ENCODE assay signal across 1 cellular context in the genomic region with DNA sequence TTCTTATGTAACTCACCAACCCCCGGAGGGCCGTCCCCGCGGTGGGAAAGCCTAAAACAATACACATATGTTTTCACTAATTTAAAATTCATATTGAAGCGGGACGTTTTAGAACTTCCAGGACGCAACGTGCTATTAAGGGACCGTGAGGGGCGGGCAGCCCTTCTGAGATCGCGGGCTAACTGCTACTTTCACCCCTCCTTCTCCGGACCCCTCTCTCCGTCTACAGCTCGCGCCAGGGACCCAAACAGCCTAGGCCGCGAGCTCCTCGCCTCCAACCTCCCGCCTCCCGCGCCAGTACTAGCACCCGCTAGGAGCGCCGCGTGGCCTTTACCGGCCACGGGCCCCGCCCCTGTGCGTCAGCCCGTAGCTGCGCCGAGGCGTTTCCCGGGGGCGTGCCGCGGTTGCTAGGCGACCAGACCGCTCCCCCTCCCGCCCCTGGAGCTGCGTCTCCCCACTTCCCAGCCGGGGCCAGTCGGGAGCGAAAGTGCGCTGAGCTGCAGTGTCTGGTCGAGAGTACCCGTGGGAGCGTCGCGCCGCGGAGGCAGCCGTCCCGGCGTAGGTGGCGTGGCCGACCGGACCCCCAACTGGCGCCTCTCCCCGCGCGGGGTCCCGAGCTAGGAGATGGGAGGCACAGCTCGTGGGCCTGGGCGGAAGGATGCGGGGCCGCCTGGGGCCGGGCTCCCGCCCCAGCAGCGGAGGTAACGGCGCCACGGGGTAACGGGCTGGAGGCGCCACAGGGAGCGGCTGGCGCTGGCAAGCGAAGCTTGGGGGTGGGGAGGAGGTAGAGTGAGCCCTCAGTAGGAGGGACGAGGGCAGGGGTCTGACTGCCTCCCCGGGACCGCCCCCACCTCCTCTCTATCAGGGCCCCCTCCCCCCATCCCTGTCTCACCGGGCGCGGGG.
TF ChIP-seq lines count a peak whose summit lies in the region.

TSS of gene DYRK3 (plus strand) at position 457 of the 903 bp plus-strand sequence. CDS start at position 625, 168 bp downstream.

TF ChIP-seq in HepG2, 621 proteins besides CTCF, POLR2A, EP300 and RAD21 (continued from another document and continues in another):
- TF ChIP-seq HNF1B (CRISPR knock-in tag; IDR thresholded peaks at IDR 0.05) (no peak), HNRNPH1 (optimal IDR thresholded peaks at IDR 0.05; ENCODE audit: low read depth, low read length) (no peak), RXRA (CRISPR knock-in tag; IDR thresholded peaks at IDR 0.05) (peak; percentile 47; the same call in 1 of the 2 replicates), SMC3 (IDR thresholded peaks at IDR 0.05; ENCODE audit: low read length) (no peak), ZNF781 (CRISPR knock-in tag; IDR thresholded peaks at IDR 0.05; ENCODE audit: borderline replicate concordance, not compliant biosample characterization) (peak; percentile 91), TIGD3 (CRISPR knock-in tag; IDR thresholded peaks at IDR 0.05; ENCODE audit: borderline replicate concordance) (no peak), ZBTB46 (CRISPR knock-in tag; IDR thresholded peaks at IDR 0.05; ENCODE audit: borderline replicate concordance) (peak; percentile 33; the same call in 1 of the 2 replicates), POLR2AphosphoS5 (IDR thresholded peaks at IDR 0.05; ENCODE audit: low read depth, low read length) (peak; percentile 77), ZNF329 (CRISPR knock-in tag; IDR thresholded peaks at IDR 0.05; ENCODE audit: low read depth) (peak; percentile 78; the same call in 1 of the 2 replicates), HOXA5 (CRISPR knock-in tag; IDR thresholded peaks at IDR 0.05) (no peak; the same call in 1 of the 2 replicates), ZNF501 (CRISPR knock-in tag; IDR thresholded peaks at IDR 0.05) (no peak), NFRKB (IDR thresholded peaks at IDR 0.05) (no peak), ZNF790 (CRISPR knock-in tag; IDR thresholded peaks at IDR 0.05; ENCODE audit: borderline replicate concordance) (no peak), SP140L (CRISPR knock-in tag; IDR thresholded peaks at IDR 0.05; ENCODE audit: borderline replicate concordance) (no peak), GTF2F1 (IDR thresholded peaks at IDR 0.05; ENCODE audit: low read length) (no peak), ZNF253 (CRISPR knock-in tag; IDR thresholded peaks at IDR 0.05; ENCODE audit: borderline replicate concordance) (peak; percentile 57; the same call in 1 of the 2 replicates), ZNF224 (CRISPR knock-in tag; IDR thresholded peaks at IDR 0.05) (no peak), CHD2 (IDR thresholded peaks at IDR 0.05; ENCODE audit: low read depth, low read length) (no peak), ZFAT (CRISPR knock-in tag; conservative IDR thresholded peaks at IDR 0.05) (no peak), IRF9 (CRISPR knock-in tag; IDR thresholded peaks at IDR 0.05; ENCODE audit: borderline replicate concordance) (peak; percentile 33; the same call in 1 of the 2 replicates), KLF6 (CRISPR knock-in tag; IDR thresholded peaks at IDR 0.05) (peak; percentile 81; the same call in 1 of the 2 replicates), ZNF83 (CRISPR knock-in tag; IDR thresholded peaks at IDR 0.05; ENCODE audit: borderline replicate concordance) (0 out of 2 replicates have a peak, but pooled peaks have one; percentile 30), MYNN (CRISPR knock-in tag; IDR thresholded peaks at IDR 0.05; ENCODE audit: low read depth) (no peak; the same call in 1 of the 2 replicates), ZNF446 (CRISPR knock-in tag; IDR thresholded peaks at IDR 0.05) (peak; percentile 79; the same call in 1 of the 2 replicates), GATAD2A (CRISPR knock-in tag; IDR thresholded peaks at IDR 0.05) (no peak; the same call in 1 of the 2 replicates), HOXA9 (CRISPR knock-in tag; IDR thresholded peaks at IDR 0.05; ENCODE audit: borderline replicate concordance) (no peak; the same call in 1 of the 2 replicates), ATF3 (CRISPR knock-in tag; IDR thresholded peaks at IDR 0.05) (no peak), ZNF570 (CRISPR knock-in tag; IDR thresholded peaks at IDR 0.05; ENCODE audit: borderline replicate concordance) (0 out of 2 replicates have a peak, but pooled peaks have one; percentile 63), SAP130 (CRISPR knock-in tag; IDR thresholded peaks at IDR 0.05; ENCODE audit: low read depth) (peak; percentile 97), YEATS2 (CRISPR knock-in tag; IDR thresholded peaks at IDR 0.05; ENCODE audit: borderline replicate concordance) (peak; percentile 79; the same call in 1 of the 2 replicates), ZNF776 (CRISPR knock-in tag; IDR thresholded peaks at IDR 0.05) (peak; percentile 83), ZNF563 (CRISPR knock-in tag; IDR thresholded peaks at IDR 0.05) (peak; percentile 55; the same call in 1 of the 2 replicates), ZNF18 (CRISPR knock-in tag; IDR thresholded peaks at IDR 0.05; ENCODE audit: insufficient replicate concordance) (no peak), SMAD9 (CRISPR knock-in tag; IDR thresholded peaks at IDR 0.05) (no peak), ATAD3A (CRISPR knock-in tag; IDR thresholded peaks at IDR 0.05) (no peak), SP4 (CRISPR knock-in tag; IDR thresholded peaks at IDR 0.05) (peak; percentile 58; the same call in 1 of the 2 replicates)
- TF ChIP-seq, protein P1, sequence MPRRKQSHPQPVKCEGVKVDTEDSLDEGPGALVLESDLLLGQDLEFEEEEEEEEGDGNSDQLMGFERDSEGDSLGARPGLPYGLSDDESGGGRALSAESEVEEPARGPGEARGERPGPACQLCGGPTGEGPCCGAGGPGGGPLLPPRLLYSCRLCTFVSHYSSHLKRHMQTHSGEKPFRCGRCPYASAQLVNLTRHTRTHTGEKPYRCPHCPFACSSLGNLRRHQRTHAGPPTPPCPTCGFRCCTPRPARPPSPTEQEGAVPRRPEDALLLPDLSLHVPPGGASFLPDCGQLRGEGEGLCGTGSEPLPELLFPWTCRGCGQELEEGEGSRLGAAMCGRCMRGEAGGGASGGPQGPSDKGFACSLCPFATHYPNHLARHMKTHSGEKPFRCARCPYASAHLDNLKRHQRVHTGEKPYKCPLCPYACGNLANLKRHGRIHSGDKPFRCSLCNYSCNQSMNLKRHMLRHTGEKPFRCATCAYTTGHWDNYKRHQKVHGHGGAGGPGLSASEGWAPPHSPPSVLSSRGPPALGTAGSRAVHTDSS (CRISPR knock-in tag; conservative IDR thresholded peaks at IDR 0.05): no peak
- TF ChIP-seq, protein P2, sequence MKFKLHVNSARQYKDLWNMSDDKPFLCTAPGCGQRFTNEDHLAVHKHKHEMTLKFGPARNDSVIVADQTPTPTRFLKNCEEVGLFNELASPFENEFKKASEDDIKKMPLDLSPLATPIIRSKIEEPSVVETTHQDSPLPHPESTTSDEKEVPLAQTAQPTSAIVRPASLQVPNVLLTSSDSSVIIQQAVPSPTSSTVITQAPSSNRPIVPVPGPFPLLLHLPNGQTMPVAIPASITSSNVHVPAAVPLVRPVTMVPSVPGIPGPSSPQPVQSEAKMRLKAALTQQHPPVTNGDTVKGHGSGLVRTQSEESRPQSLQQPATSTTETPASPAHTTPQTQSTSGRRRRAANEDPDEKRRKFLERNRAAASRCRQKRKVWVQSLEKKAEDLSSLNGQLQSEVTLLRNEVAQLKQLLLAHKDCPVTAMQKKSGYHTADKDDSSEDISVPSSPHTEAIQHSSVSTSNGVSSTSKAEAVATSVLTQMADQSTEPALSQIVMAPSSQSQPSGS (CRISPR knock-in tag; IDR thresholded peaks at IDR 0.05): peak; percentile 54
- TF ChIP-seq, protein P3, sequence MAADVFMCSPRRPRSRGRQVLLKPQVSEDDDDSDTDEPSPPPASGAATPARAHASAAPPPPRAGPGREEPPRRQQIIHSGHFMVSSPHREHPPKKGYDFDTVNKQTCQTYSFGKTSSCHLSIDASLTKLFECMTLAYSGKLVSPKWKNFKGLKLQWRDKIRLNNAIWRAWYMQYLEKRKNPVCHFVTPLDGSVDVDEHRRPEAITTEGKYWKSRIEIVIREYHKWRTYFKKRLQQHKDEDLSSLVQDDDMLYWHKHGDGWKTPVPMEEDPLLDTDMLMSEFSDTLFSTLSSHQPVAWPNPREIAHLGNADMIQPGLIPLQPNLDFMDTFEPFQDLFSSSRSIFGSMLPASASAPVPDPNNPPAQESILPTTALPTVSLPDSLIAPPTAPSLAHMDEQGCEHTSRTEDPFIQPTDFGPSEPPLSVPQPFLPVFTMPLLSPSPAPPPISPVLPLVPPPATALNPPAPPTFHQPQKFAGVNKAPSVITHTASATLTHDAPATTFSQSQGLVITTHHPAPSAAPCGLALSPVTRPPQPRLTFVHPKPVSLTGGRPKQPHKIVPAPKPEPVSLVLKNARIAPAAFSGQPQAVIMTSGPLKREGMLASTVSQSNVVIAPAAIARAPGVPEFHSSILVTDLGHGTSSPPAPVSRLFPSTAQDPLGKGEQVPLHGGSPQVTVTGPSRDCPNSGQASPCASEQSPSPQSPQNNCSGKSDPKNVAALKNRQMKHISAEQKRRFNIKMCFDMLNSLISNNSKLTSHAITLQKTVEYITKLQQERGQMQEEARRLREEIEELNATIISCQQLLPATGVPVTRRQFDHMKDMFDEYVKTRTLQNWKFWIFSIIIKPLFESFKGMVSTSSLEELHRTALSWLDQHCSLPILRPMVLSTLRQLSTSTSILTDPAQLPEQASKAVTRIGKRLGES (CRISPR knock-in tag; IDR thresholded peaks at IDR 0.05; ENCODE audit: borderline replicate concordance): 0 out of 2 replicates have a peak, but pooled peaks have one; percentile 62
- TF ChIP-seq, protein P4, sequence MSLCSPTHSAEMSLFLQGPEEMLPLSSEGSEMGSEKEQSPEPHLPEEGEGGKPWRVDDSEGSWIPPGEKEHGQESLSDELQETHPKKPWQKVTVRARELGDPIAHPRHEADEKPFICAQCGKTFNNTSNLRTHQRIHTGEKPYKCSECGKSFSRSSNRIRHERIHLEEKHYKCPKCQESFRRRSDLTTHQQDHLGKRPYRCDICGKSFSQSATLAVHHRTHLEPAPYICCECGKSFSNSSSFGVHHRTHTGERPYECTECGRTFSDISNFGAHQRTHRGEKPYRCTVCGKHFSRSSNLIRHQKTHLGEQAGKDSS (CRISPR knock-in tag; IDR thresholded peaks at IDR 0.05; ENCODE audit: borderline replicate concordance, low read depth): no peak; the same call in 1 of the 2 replicates
- TF ChIP-seq, protein P5, sequence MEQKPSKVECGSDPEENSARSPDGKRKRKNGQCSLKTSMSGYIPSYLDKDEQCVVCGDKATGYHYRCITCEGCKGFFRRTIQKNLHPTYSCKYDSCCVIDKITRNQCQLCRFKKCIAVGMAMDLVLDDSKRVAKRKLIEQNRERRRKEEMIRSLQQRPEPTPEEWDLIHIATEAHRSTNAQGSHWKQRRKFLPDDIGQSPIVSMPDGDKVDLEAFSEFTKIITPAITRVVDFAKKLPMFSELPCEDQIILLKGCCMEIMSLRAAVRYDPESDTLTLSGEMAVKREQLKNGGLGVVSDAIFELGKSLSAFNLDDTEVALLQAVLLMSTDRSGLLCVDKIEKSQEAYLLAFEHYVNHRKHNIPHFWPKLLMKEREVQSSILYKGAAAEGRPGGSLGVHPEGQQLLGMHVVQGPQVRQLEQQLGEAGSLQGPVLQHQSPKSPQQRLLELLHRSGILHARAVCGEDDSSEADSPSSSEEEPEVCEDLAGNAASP (CRISPR knock-in tag; IDR thresholded peaks at IDR 0.05; ENCODE audit: borderline replicate concordance): no peak
